In genomic region chr11:29645373-29645772, GRCh38 we compare ENCODE assay signal across 29 cellular contexts.
"Had no signal": no experiment of that assay in that cellular context is flagged by ENCODE, and none has a peak within 500 bp of the region (broad histone marks: within the 10 kb centered on the region; RNA-seq: fewer than 3 reads in every experiment).

No MANE protein-coding gene starts in this region.

- H3K36me3 Mint-ChIP-seq: natural killer cell; neural progenitor cell; stimulated activated effector memory CD8-positive, alpha-beta T cell treated with anti-CD3 and anti-CD28 coated beads, Interleukin-12 subunit alpha, Interleukin-12 subunit beta, amount 100 ng/mL, for 72 hours; stimulated activated naive B cell treated with anti-CD40 and anti-IgM and Interleukin-4, amounts not matched to agents 10 μg/mL and 1 μg/mL and 100 μg/mL, for 72 hours had no signal

- ATAC-seq: natural killer cell; psoas muscle; right cardiac atrium; right lobe of liver; stimulated activated effector memory CD8-positive, alpha-beta T cell treated with anti-CD3 and anti-CD28 coated beads, Interleukin-12 subunit alpha, Interleukin-12 subunit beta, amount 100 ng/mL, for 72 hours; stimulated activated naive B cell treated with anti-CD40 and anti-IgM and Interleukin-4, amounts not matched to agents 10 μg/mL and 1 μg/mL and 100 μg/mL, for 72 hours had no signal

- H3K9me3 ChIP-seq: ovary, psoas muscle, right lobe of liver, sigmoid colon, stomach, thoracic aorta, thyroid gland, tibial nerve, upper lobe of left lung, vagina had no signal

- H3K27ac Mint-ChIP-seq: natural killer cell; nephron; neural progenitor cell; progenitor cell of endocrine pancreas; stimulated activated effector memory CD8-positive, alpha-beta T cell treated with anti-CD3 and anti-CD28 coated beads, Interleukin-12 subunit alpha, Interleukin-12 subunit beta, amount 100 ng/mL, for 72 hours; stimulated activated naive B cell treated with anti-CD40 and anti-IgM and Interleukin-4, amounts not matched to agents 10 μg/mL and 1 μg/mL and 100 μg/mL, for 72 hours; stimulated activated naive CD8-positive, alpha-beta T cell treated with anti-CD3 and anti-CD28 coated beads, Interleukin-15, Interleukin-2, amounts not matched to agents 100 ng/mL and 50 ng/mL, for 24 hours had no signal

- H3K27me3 ChIP-seq: neural progenitor cell, ovary, right lobe of liver, sigmoid colon, stomach, thyroid gland, tibial nerve, upper lobe of left lung, vagina had no signal

- H3K9ac ChIP-seq: neural progenitor cell, parathyroid adenoma had no signal

- DNase-seq: natural killer cell; occipital lobe; ovary; posterior cingulate gyrus; psoas muscle; right cardiac atrium; right lobe of liver; sigmoid colon; small intestine; stimulated activated CD4-positive, alpha-beta T cell treated with anti-CD3 and anti-CD28 coated beads, Interleukin-15, amount 100 ng/mL, for 24 hours; stimulated activated CD4-positive, alpha-beta T cell treated with anti-CD3 and anti-CD28 coated beads, Interleukin-2, amount 100 ng/mL, for 24 hours; stimulated activated CD4-positive, alpha-beta T cell treated with anti-CD3 and anti-CD28 coated beads, Interleukin-2, amount 100 ng/mL, for 48 hours; stimulated activated CD4-positive, alpha-beta T cell treated with anti-CD3 and anti-CD28 coated beads, Interleukin-4, amount 100 ng/mL, for 24 hours; stimulated activated naive B cell treated with anti-CD40 and anti-IgM and Interleukin-4, amounts not matched to agents 10 μg/mL and 1 μg/mL and 100 μg/mL, for 72 hours; stimulated activated naive CD4-positive, alpha-beta T cell treated with Interleukin-2 at 50 U/mL for 16 hours; stomach; thyroid gland; trophoblast cell; upper lobe of left lung had no signal

- H3K4me3 ChIP-seq: neural progenitor cell, ovary, psoas muscle, right lobe of liver, sigmoid colon, stomach, thoracic aorta, thyroid gland, tibial nerve, upper lobe of left lung, vagina had no signal

- H3K27ac ChIP-seq: neural progenitor cell, ovary, parathyroid adenoma, psoas muscle, right lobe of liver, sigmoid colon, stomach, thoracic aorta, thyroid gland, tibial nerve, upper lobe of left lung, vagina had no signal

- H3K27me3 Mint-ChIP-seq: progenitor cell of endocrine pancreas; stimulated activated naive B cell treated with anti-CD40 and anti-IgM and Interleukin-4, amounts not matched to agents 10 μg/mL and 1 μg/mL and 100 μg/mL, for 72 hours; stimulated activated naive CD8-positive, alpha-beta T cell treated with anti-CD3 and anti-CD28 coated beads, Interleukin-15, Interleukin-2, amounts not matched to agents 100 ng/mL and 50 ng/mL, for 24 hours had no signal

- FAIRE-seq: small intestine, urothelium cell line had no signal

- H3K36me3 ChIP-seq: neural progenitor cell, ovary, right lobe of liver, sigmoid colon, stomach, thoracic aorta, thyroid gland, tibial nerve, upper lobe of left lung, vagina had no signal

- H3K9me3 Mint-ChIP-seq: neural progenitor cell had no signal

- H3K4me1 Mint-ChIP-seq: natural killer cell; nephron; neural progenitor cell; stimulated activated effector memory CD8-positive, alpha-beta T cell treated with anti-CD3 and anti-CD28 coated beads, Interleukin-12 subunit alpha, Interleukin-12 subunit beta, amount 100 ng/mL, for 72 hours; stimulated activated naive B cell treated with anti-CD40 and anti-IgM and Interleukin-4, amounts not matched to agents 10 μg/mL and 1 μg/mL and 100 μg/mL, for 72 hours had no signal

- H3K4me1 ChIP-seq: neural progenitor cell, parathyroid adenoma, psoas muscle, right lobe of liver, sigmoid colon, stomach, thyroid gland, tibial nerve, upper lobe of left lung, vagina had no signal

- H3K4me3 Mint-ChIP-seq: natural killer cell; nephron; neural progenitor cell; stimulated activated effector memory CD8-positive, alpha-beta T cell treated with anti-CD3 and anti-CD28 coated beads, Interleukin-12 subunit alpha, Interleukin-12 subunit beta, amount 100 ng/mL, for 72 hours; stimulated activated naive B cell treated with anti-CD40 and anti-IgM and Interleukin-4, amounts not matched to agents 10 μg/mL and 1 μg/mL and 100 μg/mL, for 72 hours; stimulated activated naive CD8-positive, alpha-beta T cell treated with anti-CD3 and anti-CD28 coated beads, Interleukin-15, Interleukin-2, amounts not matched to agents 100 ng/mL and 50 ng/mL, for 24 hours had no signal
